In genomic region chr12:105358789-105359188, GRCh38 we compare ENCODE assay signal across 11 cellular contexts.
DNase-seq lines count a peak whose midpoint lies in the region; ATAC-seq lines count a peak whose summit lies in the region.
"Had no signal": no experiment of that assay in that cellular context is flagged by ENCODE, and none has a peak within 500 bp of the region (broad histone marks: within the 10 kb centered on the region; RNA-seq: fewer than 3 reads in every experiment).

No MANE protein-coding gene starts in this region.

- H3K36me3 Mint-ChIP-seq in T-helper 2 cell treated with Interferon-gamma antibody and Interleukin-4, amounts not matched to agents 5 μg/mL and 100 μg/mL, for 36 hours (ENCODE audit: low read depth) = peaks cover 58% of the 10 kb centered on the region

- peak overlapping the region; percentile 1 for H3K4me3 Mint-ChIP-seq in T-helper 2 cell treated with Interferon-gamma antibody and Interleukin-4, amounts not matched to agents 5 μg/mL and 100 μg/mL, for 36 hours

- no peak for DNase-seq in T-helper 2 cell treated with Interferon-gamma antibody and Interleukin-4, amounts not matched to agents 5 μg/mL and 100 μg/mL, for 36 hours (ENCODE audit: low spot score)
- DNase-seq in T-helper 2 cell (no peak), NOMO-1 treated with DMSO at 0.1 percent for 48 hours (lab: John Stamatoyannopoulos, UW; ENCODE audit: unreplicated experiment) (peak; percentile 81), pons (ENCODE audit: low spot score) (peak; percentile 90), inferior parietal cortex (ENCODE audit: extremely low spot score) (no peak)
- no peak for DNase-seq in activated CD4-positive, CD25-positive, alpha-beta regulatory T cell treated with anti-CD3 and anti-CD28 coated beads, Interleukin-2, amount 50 U/mL, for 72 hours
- DNase-seq in stimulated activated CD4-positive, alpha-beta T cell treated with anti-CD3 and anti-CD28 coated beads, Interleukin-2, amount 100 ng/mL, for 24 hours = no peak
- DNase-seq: activated CD4-positive, alpha-beta T cell treated with anti-CD3 and anti-CD28 coated beads, Interleukin-2, amount 50 U/mL, for 48 hours; NCI-H2107; stimulated activated CD4-positive, alpha-beta T cell treated with anti-CD3 and anti-CD28 coated beads, Interleukin-4, amount 100 ng/mL, for 1 hour had no signal

- peak overlapping the region; percentile 11 for H3K27ac Mint-ChIP-seq in T-helper 2 cell treated with Interferon-gamma antibody and Interleukin-4, amounts not matched to agents 5 μg/mL and 100 μg/mL, for 36 hours

- peak; percentile 54 for ATAC-seq in HG02588 (IDR thresholded peaks at IDR 0.05; ENCODE audit: unreplicated experiment)

- peaks cover 59% of the 10 kb centered on the region for H3K4me1 Mint-ChIP-seq in T-helper 2 cell treated with Interferon-gamma antibody and Interleukin-4, amounts not matched to agents 5 μg/mL and 100 μg/mL, for 36 hours (ENCODE audit: low read depth)

- H3K27me3 Mint-ChIP-seq in T-helper 2 cell treated with Interferon-gamma antibody and Interleukin-4, amounts not matched to agents 5 μg/mL and 100 μg/mL, for 36 hours (ENCODE audit: low read depth) = no peaks in the 10 kb centered on the region

- H3K9me3 Mint-ChIP-seq in T-helper 2 cell treated with Interferon-gamma antibody and Interleukin-4, amounts not matched to agents 5 μg/mL and 100 μg/mL, for 36 hours = no peaks in the 10 kb centered on the region

Comparison
In these comparisons a context has a peak if more than half of its experiments do, and no peak if none do; other contexts are left out.
1. DNase-seq: peak in NOMO-1 treated with DMSO at 0.1 percent for 48 hours (single experiment) and pons (single experiment); none in T-helper 2 cell treated with Interferon-gamma antibody and Interleukin-4, amounts not matched to agents 5 μg/mL and 100 μg/mL, for 36 hours (single experiment), T-helper 2 cell (0 of 5), activated CD4-positive, CD25-positive, alpha-beta regulatory T cell treated with anti-CD3 and anti-CD28 coated beads, Interleukin-2, amount 50 U/mL, for 72 hours (single experiment), stimulated activated CD4-positive, alpha-beta T cell treated with anti-CD3 and anti-CD28 coated beads, Interleukin-2, amount 100 ng/mL, for 24 hours (0 of 2) and inferior parietal cortex (single experiment).